In the genomic region with DNA sequence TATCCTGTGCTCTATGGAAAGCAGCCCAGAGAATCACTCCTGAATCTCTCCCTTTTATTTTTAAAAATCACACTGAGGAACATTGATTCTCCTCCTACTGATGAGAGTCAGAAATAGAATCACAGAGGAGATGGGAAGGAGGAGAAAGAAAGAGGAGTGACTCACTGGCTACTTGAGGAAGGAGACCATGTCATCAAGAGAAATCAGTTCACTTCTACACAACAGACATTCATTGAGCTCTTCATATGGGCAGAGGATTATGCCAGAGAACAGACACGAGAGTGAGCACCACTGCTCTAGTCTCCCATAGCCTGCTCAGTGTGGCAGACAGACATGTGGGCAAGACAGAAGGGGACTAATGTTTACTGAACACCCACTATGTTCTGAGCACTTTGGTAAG, we compare ENCODE assay signal across 23 cellular contexts. TPM values are rescaled to one million over a fixed set of nuclear protein-coding genes. Genes with fewer than 3 reads are reported as not detected.
DNase-seq lines count a peak whose midpoint lies in the region; ATAC-seq, FAIRE-seq and TF ChIP-seq lines count a peak whose summit lies in the region.
"Had no signal": no experiment of that assay in that cellular context is flagged by ENCODE, and none has a peak within 500 bp of the region (broad histone marks: within the 10 kb centered on the region; RNA-seq: fewer than 3 reads in every experiment).

No MANE protein-coding gene starts in this region.

- CTCF ChIA-PET in IMR-90 (lab: Yijun Ruan, JAX) = no interaction called here

- peak overlapping the region; percentile 61 for H3K4ac ChIP-seq in IMR-90 (ENCODE audit: low read depth, low read length)

- H3K9me3 Mint-ChIP-seq in stimulated activated naive CD8-positive, alpha-beta T cell treated with anti-CD3 and anti-CD28 coated beads, Interleukin-15, amount 100 ng/mL, for 72 hours = peaks cover 8 to 21% of the 10 kb centered on the region in 2 donors
- H3K9me3 Mint-ChIP-seq in activated naive CD8-positive, alpha-beta T cell treated with anti-CD3 and anti-CD28 coated beads, Interleukin-2, amount 50 U/mL, for 24 hours = peaks cover 9% of the 10 kb centered on the region

- intact Hi-C loops in IMR-90 (cut with micrococcal nuclease) = no loop called here

- no peak for TF ChIP-seq POLR2A in IMR-90 (IDR thresholded peaks at IDR 0.05; ENCODE audit: low read depth, low read length)

- BruUV-seq in IMR-90 (replicated peaks; lab: Mats Ljungman, UMichigan) = no TSS peak

- H3K23ac ChIP-seq in IMR-90 (ENCODE audit: low read depth, low read length) = peak overlapping the region; percentile 30; the same call in 1 of the 2 replicates

- H3K27me3 Mint-ChIP-seq in stimulated activated naive CD8-positive, alpha-beta T cell treated with anti-CD3 and anti-CD28 coated beads, Interleukin-15, amount 100 ng/mL, for 72 hours = peaks cover 8% of the 10 kb centered on the region
- peaks cover 6% of the 10 kb centered on the region for H3K27me3 Mint-ChIP-seq in activated naive CD8-positive, alpha-beta T cell treated with anti-CD3 and anti-CD28 coated beads, Interleukin-2, amount 50 U/mL, for 24 hours
- H3K27me3 Mint-ChIP-seq: memory B cell had no signal

- H3K9ac ChIP-seq in IMR-90 (ENCODE audit: low read depth, low read length) (no peak overlapping the region), keratinocyte (ENCODE audit: control insufficient read depth, extremely low read depth, insufficient read depth, low read length) (no peak overlapping the region)
- H3K9ac ChIP-seq: parathyroid adenoma had no signal

- H4K8ac ChIP-seq in IMR-90 (ENCODE audit: low read depth in 2 of 2, low read length in 2 of 2) = peak overlapping the region in 1 of 2 experiments; percentile 45; a peak in 1 of 4 replicates

- TF ChIP-seq CTCF in IMR-90 (conservative IDR thresholded peaks at IDR 0.05; ENCODE audit: low read depth, low read length) = no peak
- TF ChIP-seq CTCF in keratinocyte (optimal IDR thresholded peaks at IDR 0.05 in 1 of 3, IDR thresholded peaks at IDR 0.05 in 1 of 3, conservative IDR thresholded peaks at IDR 0.05 in 1 of 3; ENCODE audit: extremely low read depth in 1 of 3, insufficient read depth in 2 of 3, low read length in 3 of 3) = no peak

- H3K14ac ChIP-seq in IMR-90 (replicated peaks; ENCODE audit: low read depth, low read length) = peak overlapping the region; percentile 91

- peak overlapping the region; percentile 50 for H4K91ac ChIP-seq in IMR-90 (ENCODE audit: insufficient read depth, low read depth, low read length)

- H3K79me2 ChIP-seq in keratinocyte (ENCODE audit: control insufficient read depth, insufficient read depth, low read length) = no peaks in the 10 kb centered on the region
- H3K79me2 ChIP-seq: parathyroid adenoma had no signal

- peak overlapping the region; percentile 29; the same call in 2 of the 3 replicates for H2BK15ac ChIP-seq in IMR-90 (ENCODE audit: low read depth, low read length)

- H3K4me2 ChIP-seq in IMR-90 (ENCODE audit: low read depth, low read length) (peak overlapping the region; percentile 65; the same call in 1 of the 2 replicates), keratinocyte (ENCODE audit: control insufficient read depth, extremely low read depth, insufficient read depth, low read depth, low read length) (no peak overlapping the region)

- H2AFZ ChIP-seq in IMR-90 (replicated peaks; ENCODE audit: low read length, poor library complexity) (peak overlapping the region; percentile 28), keratinocyte (ENCODE audit: control insufficient read depth, low read length) (peak overlapping the region; percentile 54)
- H2AFZ ChIP-seq: parathyroid adenoma had no signal

- peak overlapping the region; percentile 45 for H2BK120ac ChIP-seq in IMR-90 (ENCODE audit: low read depth, low read length)

- no peak overlapping the region for H3K56ac ChIP-seq in IMR-90 (ENCODE audit: extremely low read depth, insufficient read depth, low read length)

- H3K4me1 ChIP-seq in IMR-90 (ENCODE audit: control insufficient read depth, insufficient read depth, low read length) = peaks cover 17% of the 10 kb centered on the region
- peaks cover 21% of the 10 kb centered on the region for H3K4me1 ChIP-seq in keratinocyte (ENCODE audit: control insufficient read depth, extremely low read depth, insufficient read depth, low read length)
- H3K4me1 ChIP-seq: parathyroid adenoma, uterus had no signal

- POLR2A ChIA-PET in IMR-90 (lab: Charles Lee; ENCODE audit: unreplicated experiment) = no interaction called here

- dilution Hi-C loops in IMR-90 (cut with HindIII; ENCODE audit: low sequenced_read_pairs, unreplicated experiment) (loop anchor here (10.0 kb wide), 1 partner anchor 61 kb away; no protein-coding TSS in a partner anchor), keratinocyte (cut with MboI; ENCODE audit: extremely low pct_ligation_motif_present, low sequenced_read_pairs) (no loop called here)

- no peaks in the 10 kb centered on the region for H4K20me1 ChIP-seq in IMR-90 (ENCODE audit: insufficient read depth, low read length)
- H4K20me1 ChIP-seq in keratinocyte (ENCODE audit: control insufficient read depth, extremely low read depth, insufficient read depth, low read length) = no peaks in the 10 kb centered on the region

- H4K5ac ChIP-seq in IMR-90 (ENCODE audit: low read depth, low read length) = peak overlapping the region; percentile 12; the same call in 1 of the 2 replicates

- H3K9me1 ChIP-seq in IMR-90 (ENCODE audit: insufficient read depth, low read length) (peaks cover 14% of the 10 kb centered on the region), keratinocyte (ENCODE audit: control insufficient read depth, extremely low read depth, insufficient read depth, low read length) (no peaks in the 10 kb centered on the region)

- peak overlapping the region; percentile 28; the same call in 1 of the 2 replicates for H2BK20ac ChIP-seq in IMR-90 (ENCODE audit: low read depth, low read length)

- peaks cover under 1% of the 10 kb centered on the region for H3K36me3 Mint-ChIP-seq in activated naive CD8-positive, alpha-beta T cell treated with anti-CD3 and anti-CD28 coated beads, Interleukin-2, amount 50 U/mL, for 24 hours (ENCODE audit: low read depth)
- H3K36me3 Mint-ChIP-seq: natural killer cell had no signal

- peaks cover 7% of the 10 kb centered on the region for H3K9me3 ChIP-seq in IMR-90 (ENCODE audit: control insufficient read depth, insufficient read depth, low read length)
- peaks cover 3% of the 10 kb centered on the region for H3K9me3 ChIP-seq in keratinocyte (ENCODE audit: control insufficient read depth, low read depth, low read length)
- H3K9me3 ChIP-seq: uterus had no signal

- ATAC-seq in IMR-90 (ENCODE audit: low read depth) = peak; percentile 77
- ATAC-seq in GM19463 (IDR thresholded peaks at IDR 0.05; ENCODE audit: unreplicated experiment) = no peak
- no peak for ATAC-seq in stimulated activated naive CD8-positive, alpha-beta T cell treated with anti-CD3 and anti-CD28 coated beads, Interleukin-15, amount 100 ng/mL, for 72 hours
- no peak for ATAC-seq in HG03039 (IDR thresholded peaks at IDR 0.05; ENCODE audit: unreplicated experiment)
- ATAC-seq in activated naive CD8-positive, alpha-beta T cell treated with anti-CD3 and anti-CD28 coated beads, Interleukin-2, amount 50 U/mL, for 24 hours = no peak
- ATAC-seq: natural killer cell had no signal

- peak overlapping the region; percentile 62; the same call in 1 of the 2 replicates for H3K18ac ChIP-seq in IMR-90 (ENCODE audit: low read depth, low read length)

- peak; percentile 76 for FAIRE-seq in keratinocyte (lab: Jason Lieb, UNC)
- FAIRE-seq: A204.1 had no signal

- no CpG with 5 or more reads among the region's 1 CpG for WGBS in IMR-90 (ENCODE audit: extremely low coverage in 2 of 2, insufficient read length in 1 of 2), 2 experiments

- no peak overlapping the region for H3K4me3 ChIP-seq in IMR-90 (ENCODE audit: insufficient read depth, low read depth, low read length)
- no peak overlapping the region for H3K4me3 ChIP-seq in keratinocyte (ENCODE audit: control insufficient read depth in 2 of 3, extremely low read depth in 1 of 3, insufficient read depth in 2 of 3, low read depth in 1 of 3, low read length in 3 of 3)
- H3K4me3 ChIP-seq: cardiac muscle cell, esophagus squamous epithelium, uterus had no signal

- in situ Hi-C loops in IMR-90 (cut with MboI; ENCODE audit: low sequenced_read_pairs) = no loop called here

- peak overlapping the region; percentile 59 for H2AK5ac ChIP-seq in IMR-90 (ENCODE audit: low read depth, low read length)

- H3K36me3 ChIP-seq in IMR-90 (ENCODE audit: control insufficient read depth, insufficient read depth, low read length) (peaks cover 15% of the 10 kb centered on the region), keratinocyte (ENCODE audit: control insufficient read depth in 2 of 2, extremely low read depth in 1 of 2, insufficient read depth in 2 of 2, low read length in 2 of 2) (no peaks in the 10 kb centered on the region)
- H3K36me3 ChIP-seq: cardiac muscle cell, esophagus squamous epithelium, uterus had no signal

- H3K4me3 Mint-ChIP-seq in stimulated activated naive CD8-positive, alpha-beta T cell treated with anti-CD3 and anti-CD28 coated beads, Interleukin-15, amount 100 ng/mL, for 72 hours = no peak overlapping the region
- H3K4me3 Mint-ChIP-seq in activated naive CD8-positive, alpha-beta T cell treated with anti-CD3 and anti-CD28 coated beads, Interleukin-2, amount 50 U/mL, for 24 hours = no peak overlapping the region
- H3K4me3 Mint-ChIP-seq: CD4-positive, alpha-beta memory T cell; memory B cell; natural killer cell had no signal

- no peaks in the 10 kb centered on the region for H3K4me1 Mint-ChIP-seq in stimulated activated naive CD8-positive, alpha-beta T cell treated with anti-CD3 and anti-CD28 coated beads, Interleukin-15, amount 100 ng/mL, for 72 hours
- no peaks in the 10 kb centered on the region for H3K4me1 Mint-ChIP-seq in activated naive CD8-positive, alpha-beta T cell treated with anti-CD3 and anti-CD28 coated beads, Interleukin-2, amount 50 U/mL, for 24 hours
- H3K4me1 Mint-ChIP-seq: CD4-positive, alpha-beta memory T cell; memory B cell; natural killer cell had no signal

- H3K27me3 ChIP-seq in IMR-90 (ENCODE audit: control insufficient read depth, insufficient read depth, low read length) (no peaks in the 10 kb centered on the region), keratinocyte (ENCODE audit: control insufficient read depth, extremely low read depth, insufficient read depth, low read length) (no peaks in the 10 kb centered on the region)
- H3K27me3 ChIP-seq: cardiac muscle cell, uterus had no signal

- H2AK9ac ChIP-seq in IMR-90 (replicated peaks; ENCODE audit: low read depth, low read length, poor library complexity) = no peak overlapping the region

- H2BK5ac ChIP-seq in IMR-90 (ENCODE audit: low read depth, low read length, poor library complexity, severe bottlenecking) = peak overlapping the region; percentile 64

- H3K79me1 ChIP-seq in IMR-90 (ENCODE audit: low read depth in 1 of 2, low read length in 2 of 2) = peaks cover 45 to 82% of the 10 kb centered on the region in 2 experiments

- TF ChIP-seq RAD21 in IMR-90 (IDR thresholded peaks at IDR 0.05; ENCODE audit: low read length) = no peak

- no peak overlapping the region for H3K27ac Mint-ChIP-seq in stimulated activated naive CD8-positive, alpha-beta T cell treated with anti-CD3 and anti-CD28 coated beads, Interleukin-15, amount 100 ng/mL, for 72 hours
- no peak overlapping the region for H3K27ac Mint-ChIP-seq in activated naive CD8-positive, alpha-beta T cell treated with anti-CD3 and anti-CD28 coated beads, Interleukin-2, amount 50 U/mL, for 24 hours
- H3K27ac Mint-ChIP-seq: activated T-helper 2 cell treated with anti-CD3 and anti-CD28 coated beads, Interferon-gamma antibody, Interleukin-2, Interleukin-4, amounts not matched to agents 10 μg/mL and 5 μg/mL and 100 μg/mL, durations not matched to agents 14 hours and 24 hours and 36 hours; CD4-positive, alpha-beta memory T cell; memory B cell; natural killer cell had no signal

- peak; percentile 38 for DNase-seq in AG08396 (ENCODE audit: low spot score)
- DNase-seq in IMR-90 = peak; percentile 78
- peak; percentile 32 for DNase-seq in dermis blood vessel endothelial cell
- DNase-seq in keratinocyte (ENCODE audit: low read depth, low spot score) = no peak
- DNase-seq in stimulated activated naive CD8-positive, alpha-beta T cell treated with anti-CD3 and anti-CD28 coated beads, Interleukin-15, amount 100 ng/mL, for 72 hours = no peak
- DNase-seq in activated naive CD8-positive, alpha-beta T cell treated with anti-CD3 and anti-CD28 coated beads, Interleukin-2, amount 50 U/mL, for 24 hours = no peak
- DNase-seq: activated CD4-positive, alpha-beta T cell treated with anti-CD3 and anti-CD28 coated beads for 4 hours; CD4-positive, alpha-beta memory T cell; esophagus squamous epithelium; islet precursor cell; natural killer cell; NCI-H1105 treated with DMSO at 0.1 percent for 48 hours; NCI-H2081 treated with DMSO at 0.1 percent for 48 hours; NCI-H524 treated with DMSO at 0.1 percent for 48 hours; uterus had no signal

- H3K27ac ChIP-seq in IMR-90 (ENCODE audit: insufficient read depth, low read length) (peak overlapping the region; percentile 50), keratinocyte (ENCODE audit: control insufficient read depth, insufficient read depth, low read length) (no peak overlapping the region)
- H3K27ac ChIP-seq: cardiac muscle cell, esophagus squamous epithelium, parathyroid adenoma, RWPE1, uterus had no signal

RNA-seq across cellular contexts. Expression of a gene that starts 44.2 kb away (rescaled TPM):
- total RNA-seq in IMR-90 (2012; rRNA removed) = 78.5 and 91.9 TPM in 2 replicates
- 31.4 and 33.6 TPM in 2 replicates for polyA plus RNA-seq in IMR-90 (2012; rRNA removed)
- 10.6 and 11.3 TPM in 2 replicates for polyA plus RNA-seq in IMR-90 (2012; cell fraction: cytosol; rRNA removed)
- 6.3 and 19.7 TPM in 2 replicates for polyA plus RNA-seq in IMR-90 (2012; cell fraction: nucleus; rRNA removed; ENCODE audit: low replicate concordance)
- total RNA-seq in dermis blood vessel endothelial cell = 1.0 and 5.4 TPM in 2 replicates
- polyA plus RNA-seq in keratinocyte = 1.2 to 4.7 TPM (median 2.6 TPM) in 3 replicates
- 0.64 TPM for polyA plus RNA-seq in keratinocyte (2011; ENCODE audit: low read depth)
- polyA plus RNA-seq in keratinocyte (2011; cell fraction: cytosol; rRNA removed) = 2.2 and 3.3 TPM in 2 replicates
- 2.4 and 2.6 TPM in 2 replicates for polyA plus RNA-seq in keratinocyte (2011; cell fraction: nucleus; rRNA removed)
- 0.54 and 5.9 TPM in 2 replicates for polyA plus RNA-seq in keratinocyte (2012; ENCODE audit: low replicate concordance)
- polyA minus RNA-seq in keratinocyte = 2.9 to 8.0 TPM (median 7.9 TPM) in 3 replicates
- 3.6 TPM for polyA minus RNA-seq in keratinocyte (2011; cell fraction: cytosol; rRNA and poly(A)+ RNA removed)
- 2.5 and 5.1 TPM in 2 replicates for polyA minus RNA-seq in keratinocyte (2011; cell fraction: nucleus; rRNA and poly(A)+ RNA removed)
- polyA plus RNA-seq: CD4-positive, alpha-beta memory T cell had no signal

Comparison
In these comparisons a context has a peak if more than half of its experiments do, and no peak if none do; other contexts are left out.
1. DNase-seq: peak in AG08396 (single experiment), IMR-90 (single experiment) and dermis blood vessel endothelial cell (single experiment); none in keratinocyte (single experiment), stimulated activated naive CD8-positive, alpha-beta T cell treated with anti-CD3 and anti-CD28 coated beads, Interleukin-15, amount 100 ng/mL, for 72 hours (0 of 2) and activated naive CD8-positive, alpha-beta T cell treated with anti-CD3 and anti-CD28 coated beads, Interleukin-2, amount 50 U/mL, for 24 hours (single experiment).
2. RNA of a gene that starts 44.2 kb away (total RNA-seq): 78.5 to 91.9 TPM in IMR-90; 1.0 to 5.4 TPM in dermis blood vessel endothelial cell; every median in the first group is over 10 times any median in the second.